15 cellular contexts compared by ENCODE assay signal in the genomic region with DNA sequence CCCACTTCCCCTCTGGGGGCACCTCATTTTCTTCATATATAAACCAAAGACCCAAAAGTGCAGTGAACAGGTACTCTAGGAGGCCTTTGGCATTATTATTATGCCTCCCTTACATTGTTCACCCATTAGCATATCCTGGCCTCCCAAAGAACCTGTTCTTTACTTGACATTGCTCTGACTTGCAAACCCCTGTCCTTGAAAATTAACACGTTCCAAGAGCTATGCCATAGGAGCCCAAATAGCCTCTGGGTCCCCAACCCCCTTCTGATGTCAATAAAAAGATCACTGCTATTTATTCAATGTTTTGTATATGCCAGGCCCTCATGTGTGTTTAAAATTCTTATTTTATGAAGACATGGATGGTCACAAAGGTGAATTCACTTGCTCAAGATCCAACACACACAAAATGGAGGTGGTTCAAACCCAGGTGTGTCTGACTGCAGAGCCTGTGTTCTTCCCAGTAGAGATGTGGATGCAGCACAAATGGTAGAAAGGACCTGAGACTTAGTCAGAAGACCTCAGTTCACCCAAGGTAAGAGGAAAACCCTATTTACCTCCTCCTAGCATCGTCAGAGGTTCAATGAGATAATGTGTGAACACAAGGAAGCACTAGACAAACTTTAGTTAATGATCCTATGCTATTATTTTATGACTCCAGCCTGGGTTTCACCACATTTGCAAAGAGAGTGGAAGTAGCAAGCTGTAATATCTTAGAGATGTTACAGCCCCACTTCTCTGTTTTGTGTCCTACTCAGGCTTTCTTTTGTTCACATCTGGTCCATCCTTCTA. TPM values are rescaled to one million over a fixed set of nuclear protein-coding genes. Genes with fewer than 3 reads are reported as not detected.
DNase-seq lines count a peak whose midpoint lies in the region; ATAC-seq, FAIRE-seq and TF ChIP-seq lines count a peak whose summit lies in the region.
"Had no signal": no experiment of that assay in that cellular context is flagged by ENCODE, and none has a peak within 500 bp of the region (broad histone marks: within the 10 kb centered on the region; RNA-seq: fewer than 3 reads in every experiment).

No MANE protein-coding gene starts in this region.

- TF ChIP-seq POLR2A in A549 (IDR thresholded peaks at IDR 0.05; ENCODE audit: low read length), result no peak

- WGBS in A549 (ENCODE audit: missing lambda C conversion rate), result 70% methylated on average over 2 of the region's 2 CpGs

- H3K4me1 ChIP-seq in A549, result peaks cover 93% of the 10 kb centered on the region
- peaks cover 13% of the 10 kb centered on the region for H3K4me1 ChIP-seq in mucosa of descending colon (ENCODE audit: low read depth)

- H3K36me3 Mint-ChIP-seq in activated CD8-positive, alpha-beta T cell treated with anti-CD3 and anti-CD28 coated beads for 36 hours (ENCODE audit: low read depth), result peaks cover 78% of the 10 kb centered on the region

- no peak for TF ChIP-seq EP300 in A549 (IDR thresholded peaks at IDR 0.05)

- CTCF ChIA-PET in A549 (lab: Yijun Ruan, JAX), result interaction anchor here (0.9 to 5.1 kb wide), 6 partner anchors 19 to 37 kb away, joined by 3 to 37 read pairs (median 4); a partner anchor contains a TSS
- CTCF ChIA-PET in activated CD8-positive, alpha-beta T cell treated with anti-CD3 and anti-CD28 coated beads for 36 hours (lab: Charles Lee), result interaction anchor here (1.3 to 5.4 kb wide), 3 partner anchors 10 to 31 kb away, joined by 3 to 18 read pairs (median 10); no protein-coding TSS in a partner anchor

- no peak for FAIRE-seq in A549 (lab: Jason Lieb, UNC)
- peak; percentile 35 for FAIRE-seq in GM18507 (lab: Jason Lieb, UNC)

- peak overlapping the region; percentile 58 for H3K27ac Mint-ChIP-seq in activated CD8-positive, alpha-beta T cell treated with anti-CD3 and anti-CD28 coated beads for 36 hours

- no peak for ATAC-seq in A549
- no peak for ATAC-seq in activated CD8-positive, alpha-beta T cell treated with anti-CD3 and anti-CD28 coated beads for 36 hours
- ATAC-seq in mucosa of descending colon, result peak; percentile 90
- ATAC-seq in GM21723 (IDR thresholded peaks at IDR 0.05; ENCODE audit: unreplicated experiment), result no peak
- ATAC-seq in HG03521 (IDR thresholded peaks at IDR 0.05; ENCODE audit: unreplicated experiment), result no peak
- no peak for ATAC-seq in HG03108 (IDR thresholded peaks at IDR 0.05; ENCODE audit: unreplicated experiment)
- ATAC-seq: activated CD4-positive, CD25-positive, alpha-beta regulatory T cell treated with anti-CD3 and anti-CD28 coated beads, Interleukin-2, amount 50 U/mL, for 24 hours had no signal

- intact Hi-C loops in activated CD8-positive, alpha-beta T cell treated with anti-CD3 and anti-CD28 coated beads for 36 hours (cut with micrococcal nuclease), result no loop called here
- intact Hi-C loops in mucosa of descending colon (cut with DNase I, micrococcal nuclease), result no loop called here

- peak overlapping the region in 1 of 2 experiments; percentile 60; a peak in 3 of 6 replicates for H3K27ac ChIP-seq in A549

- no peaks in the 10 kb centered on the region for H3K9me3 ChIP-seq in A549
- no peaks in the 10 kb centered on the region for H3K9me3 ChIP-seq in mucosa of descending colon

- no peak for TF ChIP-seq RAD21 in A549 (conservative IDR thresholded peaks at IDR 0.05 in 1 of 2, IDR thresholded peaks at IDR 0.05 in 1 of 2)

- no peak overlapping the region for H3K4me3 ChIP-seq in A549
- H3K4me3 ChIP-seq in mucosa of descending colon, result no peak overlapping the region

- peaks cover 70% of the 10 kb centered on the region for H3K4me1 Mint-ChIP-seq in activated CD8-positive, alpha-beta T cell treated with anti-CD3 and anti-CD28 coated beads for 36 hours (ENCODE audit: low read depth)

- H3K9me3 Mint-ChIP-seq in activated CD8-positive, alpha-beta T cell treated with anti-CD3 and anti-CD28 coated beads for 36 hours, result no peaks in the 10 kb centered on the region
- H3K9me3 Mint-ChIP-seq: CD14-positive monocyte had no signal

- H3K27me3 Mint-ChIP-seq in activated CD8-positive, alpha-beta T cell treated with anti-CD3 and anti-CD28 coated beads for 36 hours, result no peaks in the 10 kb centered on the region

- H3K4me2 ChIP-seq in A549, result no peak overlapping the region

- H3K4me3 Mint-ChIP-seq in activated CD8-positive, alpha-beta T cell treated with anti-CD3 and anti-CD28 coated beads for 36 hours, result no peak overlapping the region
- H3K4me3 Mint-ChIP-seq: CD14-positive monocyte had no signal

- TF ChIP-seq CTCF in A549 (IDR thresholded peaks at IDR 0.05), result no peak
- TF ChIP-seq CTCF in activated CD8-positive, alpha-beta T cell treated with anti-CD3 and anti-CD28 coated beads for 36 hours (IDR thresholded peaks at IDR 0.05), result no peak
- no peak for TF ChIP-seq CTCF in mucosa of descending colon (IDR thresholded peaks at IDR 0.05)

- H3K36me3 ChIP-seq in mucosa of descending colon (ENCODE audit: low read depth), result no peaks in the 10 kb centered on the region

- DNase-seq in A549 (ENCODE audit: low read depth in 1 of 2, low spot score in 1 of 2) (no peak), GM18507 (ENCODE audit: extremely low spot score, insufficient read length, low read depth) (no peak), mucosa of descending colon (no peak), NCI-H2227 (lab: John Stamatoyannopoulos, UW; ENCODE audit: unreplicated experiment) (no peak)
- DNase-seq in activated CD8-positive, alpha-beta T cell treated with anti-CD3 and anti-CD28 coated beads for 36 hours, result no peak
- DNase-seq: amygdala, IMR-90, NCI-H345, SIG-M5 had no signal

- POLR2A ChIA-PET in A549 (lab: Yijun Ruan, JAX), result no interaction called here
- POLR2A ChIA-PET in activated CD8-positive, alpha-beta T cell treated with anti-CD3 and anti-CD28 coated beads for 36 hours (lab: Charles Lee), result interaction anchor here (1.0 to 2.8 kb wide), 5 partner anchors 9 to 32 kb away, joined by 3 to 19 read pairs (median 7); no protein-coding TSS in a partner anchor

TF ChIP-seq in A549, 52 proteins besides CTCF, POLR2A, EP300 and RAD21:
- TF ChIP-seq FOXS1 (CRISPR knock-in tag; IDR thresholded peaks at IDR 0.05), result no peak
- no peak for TF ChIP-seq HOXA7 (CRISPR knock-in tag; IDR thresholded peaks at IDR 0.05)
- 0 out of 2 replicates have a peak, but pooled peaks have one; percentile 62 for TF ChIP-seq POLR2AphosphoS2 (conservative IDR thresholded peaks at IDR 0.05; ENCODE audit: low read length)
- TF ChIP-seq BHLHE40 (IDR thresholded peaks at IDR 0.05; ENCODE audit: low read depth, low read length), result no peak
- TF ChIP-seq CBX2 (IDR thresholded peaks at IDR 0.05; ENCODE audit: borderline replicate concordance, low read depth), result no peak

RNA-seq across cellular contexts. Expression of a gene that starts 36.6 kb away (rescaled TPM):
- polyA plus RNA-seq in A549 (2011; rRNA removed) (159 and 178 TPM in 2 replicates), A549 (2017; fragmentation: RNase III; extraction: RNeasy Plus Mini Kit Qiagen cat#74134 plus additional on column Dnase treatment) (143 to 157 TPM (median 154 TPM) in 3 replicates)
- polyA plus RNA-seq in A549 (2012; cell fraction: cytosol; rRNA removed), result 100 and 118 TPM in 2 replicates
- polyA plus RNA-seq in A549 (2012; cell fraction: nucleus; rRNA removed), result 93.5 and 108 TPM in 2 replicates
- polyA minus RNA-seq in A549 (2011; rRNA and poly(A)+ RNA removed), result 116 and 122 TPM in 2 replicates
- total RNA-seq in activated CD8-positive, alpha-beta T cell treated with anti-CD3 and anti-CD28 coated beads for 36 hours, result 100 to 1,000 TPM; 182 TPM
- total RNA-seq in mucosa of descending colon, result 10 to 100 TPM; 76.2 to 90.3 (median 78.1) TPM

RNA-seq across cellular contexts. Expression of a gene that starts 48.3 kb away (rescaled TPM):
- polyA plus RNA-seq in A549 (2011; rRNA removed), result not detected in 2 replicates
- polyA plus RNA-seq in A549 (2012; cell fraction: cytosol; rRNA removed), result not detected in 2 replicates
- polyA plus RNA-seq in A549 (2012; cell fraction: nucleus; rRNA removed), result not detected in 2 replicates
- not detected in 3 replicates for polyA plus RNA-seq in A549 (2017; fragmentation: RNase III; extraction: RNeasy Plus Mini Kit Qiagen cat#74134 plus additional on column Dnase treatment)
- not detected in 2 replicates for polyA minus RNA-seq in A549 (2011; rRNA and poly(A)+ RNA removed)
- total RNA-seq in activated CD8-positive, alpha-beta T cell treated with anti-CD3 and anti-CD28 coated beads for 36 hours, result not detected
- total RNA-seq in mucosa of descending colon, result under 1 TPM; 0.63 to 0.90 (median 0.76) TPM
- total RNA-seq: epithelial cell of proximal tubule, IMR-90 had no signal
- polyA plus RNA-seq: CD14-positive monocyte, IMR-90 had no signal

RNA-seq across cellular contexts. Expression of a gene that starts 53.0 kb away (rescaled TPM):
- polyA plus RNA-seq in A549 (2011; rRNA removed) (79.4 and 92.9 TPM in 2 replicates), A549 (2017; fragmentation: RNase III; extraction: RNeasy Plus Mini Kit Qiagen cat#74134 plus additional on column Dnase treatment) (84.9 to 106 TPM (median 92.9 TPM) in 3 replicates)
- 33.0 and 33.5 TPM in 2 replicates for polyA plus RNA-seq in A549 (2012; cell fraction: cytosol; rRNA removed)
- polyA plus RNA-seq in A549 (2012; cell fraction: nucleus; rRNA removed), result 30.7 and 46.3 TPM in 2 replicates
- 39.4 and 42.7 TPM in 2 replicates for polyA minus RNA-seq in A549 (2011; rRNA and poly(A)+ RNA removed)
- total RNA-seq in activated CD8-positive, alpha-beta T cell treated with anti-CD3 and anti-CD28 coated beads for 36 hours, result 100 to 1,000 TPM; 112 to 113 TPM
- total RNA-seq in mucosa of descending colon, result 10 to 100 TPM in 1 of 3 donors, 1 to 10 TPM in 2; 3.0 to 26.6 (median 8.8) TPM

Comparison
In these comparisons a context has a peak if more than half of its experiments do, and no peak if none do; other contexts are left out.
1. RNA of a gene that starts 53.0 kb away (total RNA-seq): 112 to 113 TPM in activated CD8-positive, alpha-beta T cell treated with anti-CD3 and anti-CD28 coated beads for 36 hours; 3.0 to 26.6 TPM in mucosa of descending colon; every median in the first group is over 4 times any median in the second.